2 cellular contexts compared by ENCODE assay signal in the genomic region with DNA sequence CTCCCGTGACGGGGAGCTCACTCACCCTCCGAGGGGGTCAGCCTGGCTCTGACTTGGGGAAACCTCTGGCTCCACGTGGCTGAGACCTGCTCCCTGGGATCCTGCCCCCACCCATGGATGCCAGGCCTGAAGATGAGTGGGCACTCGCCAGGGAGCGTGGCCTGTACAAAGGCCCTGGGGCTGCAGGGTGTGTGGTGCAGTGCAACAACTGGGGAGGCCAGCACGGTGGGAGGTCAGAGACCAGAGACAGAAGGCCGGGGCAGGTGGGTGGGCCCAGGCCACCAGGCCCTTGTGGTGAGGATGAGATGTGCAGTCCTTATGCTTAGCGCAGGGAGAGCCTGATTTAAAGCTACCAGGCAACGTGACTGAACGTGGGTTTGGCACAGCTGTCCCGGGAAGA.
TF ChIP-seq lines count a peak whose summit lies in the region.

No MANE protein-coding gene starts in this region.

TF ChIP-seq in HEK293, 187 proteins besides CTCF, POLR2A, EP300 and RAD21:
- no peak for TF ChIP-seq ZNF768 (tag by site-specific recombination; IDR thresholded peaks at IDR 0.05)
- TF ChIP-seq ZNF19 (tag by site-specific recombination; IDR thresholded peaks at IDR 0.05; ENCODE audit: low read depth), result no peak
- TF ChIP-seq ZNF24 (tag by site-specific recombination; IDR thresholded peaks at IDR 0.05), result no peak
- TF ChIP-seq ZNF623 (tag by site-specific recombination; IDR thresholded peaks at IDR 0.05), result peak; percentile 78
- no peak for TF ChIP-seq ZFP37 (tag by site-specific recombination; IDR thresholded peaks at IDR 0.05)
- TF ChIP-seq ZNF366 (tag by site-specific recombination; conservative IDR thresholded peaks at IDR 0.05), result no peak
TF ChIP-seq in HEK293: peak in this region for 1.

TF ChIP-seq in K562, 482 proteins besides CTCF, POLR2A, EP300 and RAD21:
- TF ChIP-seq, protein P1, sequence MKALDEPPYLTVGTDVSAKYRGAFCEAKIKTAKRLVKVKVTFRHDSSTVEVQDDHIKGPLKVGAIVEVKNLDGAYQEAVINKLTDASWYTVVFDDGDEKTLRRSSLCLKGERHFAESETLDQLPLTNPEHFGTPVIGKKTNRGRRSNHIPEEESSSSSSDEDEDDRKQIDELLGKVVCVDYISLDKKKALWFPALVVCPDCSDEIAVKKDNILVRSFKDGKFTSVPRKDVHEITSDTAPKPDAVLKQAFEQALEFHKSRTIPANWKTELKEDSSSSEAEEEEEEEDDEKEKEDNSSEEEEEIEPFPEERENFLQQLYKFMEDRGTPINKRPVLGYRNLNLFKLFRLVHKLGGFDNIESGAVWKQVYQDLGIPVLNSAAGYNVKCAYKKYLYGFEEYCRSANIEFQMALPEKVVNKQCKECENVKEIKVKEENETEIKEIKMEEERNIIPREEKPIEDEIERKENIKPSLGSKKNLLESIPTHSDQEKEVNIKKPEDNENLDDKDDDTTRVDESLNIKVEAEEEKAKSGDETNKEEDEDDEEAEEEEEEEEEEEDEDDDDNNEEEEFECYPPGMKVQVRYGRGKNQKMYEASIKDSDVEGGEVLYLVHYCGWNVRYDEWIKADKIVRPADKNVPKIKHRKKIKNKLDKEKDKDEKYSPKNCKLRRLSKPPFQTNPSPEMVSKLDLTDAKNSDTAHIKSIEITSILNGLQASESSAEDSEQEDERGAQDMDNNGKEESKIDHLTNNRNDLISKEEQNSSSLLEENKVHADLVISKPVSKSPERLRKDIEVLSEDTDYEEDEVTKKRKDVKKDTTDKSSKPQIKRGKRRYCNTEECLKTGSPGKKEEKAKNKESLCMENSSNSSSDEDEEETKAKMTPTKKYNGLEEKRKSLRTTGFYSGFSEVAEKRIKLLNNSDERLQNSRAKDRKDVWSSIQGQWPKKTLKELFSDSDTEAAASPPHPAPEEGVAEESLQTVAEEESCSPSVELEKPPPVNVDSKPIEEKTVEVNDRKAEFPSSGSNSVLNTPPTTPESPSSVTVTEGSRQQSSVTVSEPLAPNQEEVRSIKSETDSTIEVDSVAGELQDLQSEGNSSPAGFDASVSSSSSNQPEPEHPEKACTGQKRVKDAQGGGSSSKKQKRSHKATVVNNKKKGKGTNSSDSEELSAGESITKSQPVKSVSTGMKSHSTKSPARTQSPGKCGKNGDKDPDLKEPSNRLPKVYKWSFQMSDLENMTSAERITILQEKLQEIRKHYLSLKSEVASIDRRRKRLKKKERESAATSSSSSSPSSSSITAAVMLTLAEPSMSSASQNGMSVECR (CRISPR knock-in tag; IDR thresholded peaks at IDR 0.05), result no peak
- TF ChIP-seq, protein P2, sequence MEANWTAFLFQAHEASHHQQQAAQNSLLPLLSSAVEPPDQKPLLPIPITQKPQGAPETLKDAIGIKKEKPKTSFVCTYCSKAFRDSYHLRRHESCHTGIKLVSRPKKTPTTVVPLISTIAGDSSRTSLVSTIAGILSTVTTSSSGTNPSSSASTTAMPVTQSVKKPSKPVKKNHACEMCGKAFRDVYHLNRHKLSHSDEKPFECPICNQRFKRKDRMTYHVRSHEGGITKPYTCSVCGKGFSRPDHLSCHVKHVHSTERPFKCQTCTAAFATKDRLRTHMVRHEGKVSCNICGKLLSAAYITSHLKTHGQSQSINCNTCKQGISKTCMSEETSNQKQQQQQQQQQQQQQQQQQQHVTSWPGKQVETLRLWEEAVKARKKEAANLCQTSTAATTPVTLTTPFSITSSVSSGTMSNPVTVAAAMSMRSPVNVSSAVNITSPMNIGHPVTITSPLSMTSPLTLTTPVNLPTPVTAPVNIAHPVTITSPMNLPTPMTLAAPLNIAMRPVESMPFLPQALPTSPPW (CRISPR knock-in tag; IDR thresholded peaks at IDR 0.05), result no peak
- TF ChIP-seq, protein P3, sequence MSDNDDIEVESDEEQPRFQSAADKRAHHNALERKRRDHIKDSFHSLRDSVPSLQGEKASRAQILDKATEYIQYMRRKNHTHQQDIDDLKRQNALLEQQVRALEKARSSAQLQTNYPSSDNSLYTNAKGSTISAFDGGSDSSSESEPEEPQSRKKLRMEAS (CRISPR knock-in tag; IDR thresholded peaks at IDR 0.05), result peak; percentile 60
- TF ChIP-seq TBP (optimal IDR thresholded peaks at IDR 0.05; ENCODE audit: low read depth, low read length), result no peak
